In the genomic region with DNA sequence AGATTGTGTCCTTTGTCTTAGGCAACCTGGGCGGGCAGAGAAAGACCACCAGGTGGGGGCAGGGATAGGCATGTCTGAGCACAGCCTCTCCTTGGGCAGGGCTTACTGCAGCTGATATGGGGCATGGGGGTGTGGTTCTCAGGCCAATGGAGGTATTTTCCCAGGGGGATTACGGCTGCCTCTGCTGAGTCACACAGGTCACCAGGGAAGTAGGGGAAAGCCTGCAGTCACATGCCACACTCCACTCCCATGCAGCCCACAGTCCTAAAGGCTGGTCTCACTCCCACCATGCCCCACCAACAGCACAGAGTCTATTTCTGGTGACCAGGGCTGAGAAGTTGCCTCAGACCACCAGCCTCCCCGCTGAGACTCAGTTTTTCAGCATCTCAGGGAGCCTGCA, we compare ENCODE assay signal across 15 cellular contexts.
A peak's percentile ranks its signal among the peaks of the same experiment; 100 is the strongest.
DNase-seq lines count a peak whose midpoint lies in the region; ATAC-seq and TF ChIP-seq lines count a peak whose summit lies in the region.
"Had no signal": no experiment of that assay in that cellular context is flagged by ENCODE, and none has a peak within 500 bp of the region (broad histone marks: within the 10 kb centered on the region; RNA-seq: fewer than 3 reads in every experiment).

No MANE protein-coding gene starts in this region.

- ATAC-seq in GM18511 (IDR thresholded peaks at IDR 0.05; ENCODE audit: unreplicated experiment) = peak; percentile 73
- peak; percentile 67 for ATAC-seq in GM21717 (IDR thresholded peaks at IDR 0.05; ENCODE audit: unreplicated experiment)
- ATAC-seq in HG03060 (IDR thresholded peaks at IDR 0.05; ENCODE audit: low read depth, unreplicated experiment) = peak; percentile 57
- ATAC-seq: T-helper 17 cell had no signal

- peak overlapping the region; percentile 90 for H3K27ac Mint-ChIP-seq in endodermal cell
- H3K27ac Mint-ChIP-seq: activated T-helper 2 cell treated with anti-CD3 and anti-CD28 coated beads, Interferon-gamma antibody, Interleukin-2, Interleukin-4, amounts not matched to agents 10 μg/mL and 5 μg/mL and 100 μg/mL, durations not matched to agents 14 hours and 24 hours and 36 hours; stimulated activated naive CD8-positive, alpha-beta T cell treated with anti-CD3 and anti-CD28 coated beads, Interleukin-15, Interleukin-2, amounts not matched to agents 100 ng/mL and 50 ng/mL, for 24 hours; T-helper 17 cell had no signal

- no peaks in the 10 kb centered on the region for H3K27me3 ChIP-seq in endodermal cell (ENCODE audit: control insufficient read depth, insufficient read depth, low read length, poor library complexity, severe bottlenecking)
- H3K27me3 ChIP-seq: right atrium auricular region had no signal

- peaks cover 10% of the 10 kb centered on the region for H3K9me3 ChIP-seq in endodermal cell (ENCODE audit: control insufficient read depth, low read length)
- H3K9me3 ChIP-seq: right atrium auricular region had no signal

- TF ChIP-seq CTCF in endodermal cell (conservative IDR thresholded peaks at IDR 0.05) (no peak), RWPE1 (conservative IDR thresholded peaks at IDR 0.05; ENCODE audit: low read depth) (no peak)

- H3K9ac ChIP-seq in endodermal cell (ENCODE audit: extremely low read depth, low read length, poor library complexity, severe bottlenecking) = no peak overlapping the region

- DNase-seq in endodermal cell = peak; percentile 74
- no peak for DNase-seq in OCI-M2 (lab: John Stamatoyannopoulos, UW; ENCODE audit: unreplicated experiment)
- DNase-seq in RWPE1 (ENCODE audit: low spot score) = no peak
- no peak for DNase-seq in D341Med (ENCODE audit: low spot score)
- no peak for DNase-seq in T1000 (lab: John Stamatoyannopoulos, UW)
- DNase-seq: activated CD4-positive, alpha-beta T cell treated with anti-CD3 and anti-CD28 coated beads, Interleukin-2, amount 50 U/mL, for 4 hours; glutamatergic neuron; GOT3; T-helper 17 cell had no signal

- H3K36me3 ChIP-seq in endodermal cell (ENCODE audit: control insufficient read depth, insufficient read depth, low read length) = no peaks in the 10 kb centered on the region
- H3K36me3 ChIP-seq: right atrium auricular region had no signal

- no peaks in the 10 kb centered on the region for H3K36me3 Mint-ChIP-seq in endodermal cell (ENCODE audit: low read depth)

- no peaks in the 10 kb centered on the region for H3K27me3 Mint-ChIP-seq in endodermal cell (ENCODE audit: insufficient read depth)
- H3K27me3 Mint-ChIP-seq: stimulated activated naive CD8-positive, alpha-beta T cell treated with anti-CD3 and anti-CD28 coated beads, Interleukin-15, Interleukin-2, amounts not matched to agents 100 ng/mL and 50 ng/mL, for 24 hours; T-helper 17 cell had no signal

- 91% methylated on average over 3 of the region's 3 CpGs; no CpG with 5 or more reads in 1 of the 2 experiments for WGBS in endodermal cell (ENCODE audit: insufficient coverage in 1 of 2, insufficient read length in 1 of 2), 2 experiments

- no peaks in the 10 kb centered on the region for H3K4me1 Mint-ChIP-seq in endodermal cell
- H3K4me1 Mint-ChIP-seq: T-helper 17 cell had no signal

- no peaks in the 10 kb centered on the region for H3K4me1 ChIP-seq in endodermal cell (ENCODE audit: control insufficient read depth, insufficient read depth, low read length)
- H3K4me1 ChIP-seq: right atrium auricular region had no signal

- POLR2A ChIA-PET in RWPE1 (lab: Yijun Ruan, JAX; ENCODE audit: low non-redundant PET) = no interaction called here

- peaks cover 8% of the 10 kb centered on the region for H3K9me3 Mint-ChIP-seq in endodermal cell
- H3K9me3 Mint-ChIP-seq: activated T-helper 2 cell treated with anti-CD3 and anti-CD28 coated beads, Interferon-gamma antibody, Interleukin-2, Interleukin-4, amounts not matched to agents 10 μg/mL and 5 μg/mL and 100 μg/mL, durations not matched to agents 14 hours and 24 hours and 36 hours had no signal

- no peak overlapping the region for H3K4me3 Mint-ChIP-seq in endodermal cell
- H3K4me3 Mint-ChIP-seq: stimulated activated naive CD8-positive, alpha-beta T cell treated with anti-CD3 and anti-CD28 coated beads, Interleukin-15, Interleukin-2, amounts not matched to agents 100 ng/mL and 50 ng/mL, for 24 hours; T-helper 17 cell had no signal

- H3K27ac ChIP-seq in endodermal cell (ENCODE audit: low read depth, low read length) (no peak overlapping the region), RWPE1 (no peak overlapping the region)
- H3K27ac ChIP-seq: right atrium auricular region had no signal

- H3K4me3 ChIP-seq in endodermal cell (ENCODE audit: low read length) = no peak overlapping the region
- H3K4me3 ChIP-seq: right atrium auricular region had no signal

- CTCF ChIA-PET in RWPE1 (lab: Yijun Ruan, JAX) = no interaction called here
